Comparison of ENCODE assay signal across 8 cellular contexts in the genomic region with DNA sequence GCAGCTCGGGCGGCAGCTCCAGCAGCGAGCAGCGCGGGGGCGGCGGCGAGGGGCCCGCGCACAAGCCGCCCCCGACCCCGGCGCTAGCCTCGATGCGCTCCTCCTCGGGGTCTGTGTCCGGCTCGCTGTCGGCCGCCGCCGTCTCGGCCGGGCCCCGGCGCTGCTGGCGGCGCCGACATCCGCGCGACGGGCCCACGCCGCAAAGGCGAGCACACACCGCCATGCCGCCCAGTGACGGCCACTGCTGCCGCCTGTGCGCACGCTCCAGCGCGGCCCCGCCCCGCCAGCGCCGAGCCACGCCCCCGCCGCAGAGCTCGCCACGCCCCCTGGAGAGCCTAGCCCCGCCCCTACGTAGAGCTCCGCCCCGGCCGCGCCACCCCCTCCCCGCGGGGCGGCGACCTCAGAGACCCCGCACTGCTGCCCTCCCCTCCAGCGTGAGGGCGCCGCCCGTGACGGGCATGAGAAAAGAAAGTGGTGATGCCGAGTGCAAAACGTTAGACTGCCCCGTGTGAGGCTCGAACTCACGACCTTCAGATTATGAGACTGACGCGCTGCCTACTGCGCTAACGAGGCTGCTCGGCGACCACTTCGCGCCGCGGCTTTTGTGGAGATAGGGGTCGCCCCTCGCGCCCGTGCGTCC. TPM values are rescaled to one million over a fixed set of nuclear protein-coding genes. Genes with fewer than 3 reads are reported as not detected.
DNase-seq lines count a peak whose midpoint lies in the region; ATAC-seq and TF ChIP-seq lines count a peak whose summit lies in the region.

A gene with protein sequence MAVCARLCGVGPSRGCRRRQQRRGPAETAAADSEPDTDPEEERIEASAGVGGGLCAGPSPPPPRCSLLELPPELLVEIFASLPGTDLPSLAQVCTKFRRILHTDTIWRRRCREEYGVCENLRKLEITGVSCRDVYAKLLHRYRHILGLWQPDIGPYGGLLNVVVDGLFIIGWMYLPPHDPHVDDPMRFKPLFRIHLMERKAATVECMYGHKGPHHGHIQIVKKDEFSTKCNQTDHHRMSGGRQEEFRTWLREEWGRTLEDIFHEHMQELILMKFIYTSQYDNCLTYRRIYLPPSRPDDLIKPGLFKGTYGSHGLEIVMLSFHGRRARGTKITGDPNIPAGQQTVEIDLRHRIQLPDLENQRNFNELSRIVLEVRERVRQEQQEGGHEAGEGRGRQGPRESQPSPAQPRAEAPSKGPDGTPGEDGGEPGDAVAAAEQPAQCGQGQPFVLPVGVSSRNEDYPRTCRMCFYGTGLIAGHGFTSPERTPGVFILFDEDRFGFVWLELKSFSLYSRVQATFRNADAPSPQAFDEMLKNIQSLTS (minus strand): TSS at position 255 of the 640 bp plus-strand sequence. CDS start 32 bp downstream, at position 223.

- peak; percentile 96 for TF ChIP-seq POLR2A in right lobe of liver (IDR thresholded peaks at IDR 0.05)

- peak in 1 of 4 donors; percentile 5 for TF ChIP-seq CTCF in right lobe of liver (IDR thresholded peaks at IDR 0.05)

- peak within 1 kb of the TSS; percentile 56 to 85 (median 73) for H3K4me3 ChIP-seq in right lobe of liver

- no peaks in the 10 kb centered on the region for H3K36me3 ChIP-seq in right lobe of liver

- 0% methylated on average over 19 of the region's 90 CpGs for WGBS in right lobe of liver (ENCODE audit: insufficient coverage, low coverage, low lambda C conversion rate, missing lambda C conversion rate)

- H3K27me3 ChIP-seq in right lobe of liver = no peaks in the 10 kb centered on the region

- DNase-seq in AG20443 (ENCODE audit: low spot score) = peak; percentile 93
- DNase-seq in NCI-H526 (lab: John Stamatoyannopoulos, UW) = peak; percentile 56 to 84
- peak; percentile 84 to 86 for DNase-seq in activated CD4-positive, alpha-beta T cell treated with anti-CD3 and anti-CD28 coated beads, Interleukin-2, amount 50 U/mL, for 4 hours
- peak; percentile 71 to 86 for DNase-seq in dermis microvascular lymphatic vessel endothelial cell (ENCODE audit: low read depth in 2 of 2)
- peak; percentile 91 to 93 (median 91) for DNase-seq in right lobe of liver
- DNase-seq in stimulated activated CD4-positive, alpha-beta T cell treated with anti-CD3 and anti-CD28 coated beads, Interleukin-4, amount 100 ng/mL, for 4 hours = peak; percentile 89 to 95

- intact Hi-C loops in right lobe of liver (cut with DNase I) = no loop called here

- H3K4me1 ChIP-seq in right lobe of liver = peaks cover 0 to 43% (median 19%) of the 10 kb centered on the region in 4 donors

- peak; percentile 49 for ATAC-seq in GM19023 (IDR thresholded peaks at IDR 0.05; ENCODE audit: unreplicated experiment)
- ATAC-seq in HG03342 (IDR thresholded peaks at IDR 0.05; ENCODE audit: unreplicated experiment) = peak; percentile 34
- ATAC-seq in right lobe of liver = peak; percentile 69 to 83 (median 75)

- H3K9me3 ChIP-seq in right lobe of liver = no peaks in the 10 kb centered on the region

- H3K27ac ChIP-seq in right lobe of liver = peak within 1 kb of the TSS; percentile 68 to 85 (median 80)

RNA-seq across cellular contexts. Expression of the gene that starts here (rescaled TPM):
- total RNA-seq in dermis microvascular lymphatic vessel endothelial cell = 14.9 and 21.7 TPM in 2 replicates
- total RNA-seq in right lobe of liver = 10 to 100 TPM; 20.6 to 56.9 (median 31.1) TPM

Comparison
In these comparisons a context has a peak if more than half of its experiments do, and no peak if none do; other contexts are left out.
1. Peak in every context shown above with its lines: DNase-seq, ATAC-seq, H3K4me3 ChIP-seq and H3K27ac ChIP-seq.